ENCODE assay signal across 8 cellular contexts in genomic region chr10:71868192-71868697, GRCh38. TPM values are rescaled to one million over a fixed set of nuclear protein-coding genes. Genes with fewer than 3 reads are reported as not detected.
DNase-seq lines count a peak whose midpoint lies in the region; ATAC-seq and TF ChIP-seq lines count a peak whose summit lies in the region.

No MANE protein-coding gene starts in this region.

- H3K9me3 ChIP-seq in heart left ventricle, result no peaks in the 10 kb centered on the region

- intact Hi-C loops in heart left ventricle (cut with DNase I), result no loop called here

- TF ChIP-seq POLR2A in heart left ventricle (IDR thresholded peaks at IDR 0.05), result no peak

- WGBS in heart left ventricle, 4 donors, result 80 to 89% (median 83%) methylated on average over 5 of the region's 5 CpGs

- no peaks in the 10 kb centered on the region for H3K27me3 ChIP-seq in heart left ventricle

- H3K36me3 ChIP-seq in heart left ventricle, result no peaks in the 10 kb centered on the region

- no peak overlapping the region for H3K4me3 ChIP-seq in heart left ventricle

- DNase-seq in HK-2 (ENCODE audit: unreplicated experiment) (peak; percentile 82), SW480 (ENCODE audit: low spot score) (peak; percentile 70), heart left ventricle (peak in 4 of 5 donors; percentile 52 to 68 (median 56)), stromal cell of bone marrow (ENCODE audit: low read depth) (peak; percentile 72), omental fat pad (ENCODE audit: low spot score) (no peak), SKM-1 treated with dmso at 0.1 percent for 144 hours (lab: John Stamatoyannopoulos, UW; ENCODE audit: unreplicated experiment) (no peak)

- TF ChIP-seq CTCF in heart left ventricle (IDR thresholded peaks at IDR 0.05) (no peak), omental fat pad (IDR thresholded peaks at IDR 0.05) (no peak)

- ATAC-seq in heart left ventricle (peak; percentile 52 to 87 (median 69)), omental fat pad (ENCODE audit: low FRiP score) (no peak), GM21515 (IDR thresholded peaks at IDR 0.05; ENCODE audit: unreplicated experiment) (no peak), GM21381 (IDR thresholded peaks at IDR 0.05; ENCODE audit: unreplicated experiment) (no peak)

- peak overlapping the region in 1 of 12 donors; percentile 67 for H3K27ac ChIP-seq in heart left ventricle

- peaks cover 0 to 24% (median 0%) of the 10 kb centered on the region in 12 donors for H3K4me1 ChIP-seq in heart left ventricle

RNA-seq across cellular contexts. Expression of gene PSAP, which starts 17.2 kb away (rescaled TPM):
- total RNA-seq in heart left ventricle (1,000 to 10,000 TPM; 1,282 to 2,171 (median 1,665) TPM), omental fat pad (1,000 to 10,000 TPM in 3 of 4 donors, 100 to 1,000 TPM in 1; 937 to 1,475 (median 1,210) TPM)
- polyA plus RNA-seq in heart left ventricle, result 1,000 to 10,000 TPM in 1 of 2 donors, 100 to 1,000 TPM in 1; 454 to 1,132 TPM

Comparison
In these comparisons a context has a peak if more than half of its experiments do, and no peak if none do; other contexts are left out.
1. DNase-seq: peak in HK-2 (single experiment), SW480 (single experiment), heart left ventricle (4 of 5) and stromal cell of bone marrow (single experiment); none in omental fat pad (single experiment) and SKM-1 treated with dmso at 0.1 percent for 144 hours (single experiment).
2. ATAC-seq: peak in heart left ventricle (4 of 4); none in omental fat pad (single experiment), GM21515 (single experiment) and GM21381 (single experiment).